Comparison of ENCODE assay signal across 1 cellular context in the genomic region with DNA sequence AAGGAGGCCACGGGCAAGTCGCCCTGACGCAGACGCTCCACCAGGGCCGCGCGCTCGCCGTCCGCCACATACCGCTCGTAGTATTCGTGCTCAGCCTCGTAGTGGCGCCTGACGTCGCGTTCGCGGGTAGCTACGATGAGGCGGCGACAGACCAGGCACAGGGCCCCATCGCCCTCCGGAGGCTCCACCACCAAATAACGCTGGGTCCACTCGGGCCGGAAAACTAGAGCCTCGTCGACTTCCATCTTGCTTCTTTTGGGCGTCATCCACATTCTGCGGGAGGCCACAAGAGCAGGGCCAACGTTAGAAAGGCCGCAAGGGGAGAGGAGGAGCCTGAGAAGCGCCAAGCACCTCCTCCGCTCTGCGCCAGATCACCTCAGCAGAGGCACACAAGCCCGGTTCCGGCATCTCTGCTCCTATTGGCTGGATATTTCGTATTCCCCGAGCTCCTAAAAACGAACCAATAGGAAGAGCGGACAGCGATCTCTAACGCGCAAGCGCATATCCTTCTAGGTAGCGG.
TF ChIP-seq lines count a peak whose summit lies in the region.

A gene (minus strand): TSS at position 326 of the 520 bp plus-strand sequence. CDS start 54 bp downstream, at position 272.

TF ChIP-seq in K562, 482 proteins besides CTCF, POLR2A, EP300 and RAD21 (continued from another document and continues in another):
- TF ChIP-seq, protein P1, sequence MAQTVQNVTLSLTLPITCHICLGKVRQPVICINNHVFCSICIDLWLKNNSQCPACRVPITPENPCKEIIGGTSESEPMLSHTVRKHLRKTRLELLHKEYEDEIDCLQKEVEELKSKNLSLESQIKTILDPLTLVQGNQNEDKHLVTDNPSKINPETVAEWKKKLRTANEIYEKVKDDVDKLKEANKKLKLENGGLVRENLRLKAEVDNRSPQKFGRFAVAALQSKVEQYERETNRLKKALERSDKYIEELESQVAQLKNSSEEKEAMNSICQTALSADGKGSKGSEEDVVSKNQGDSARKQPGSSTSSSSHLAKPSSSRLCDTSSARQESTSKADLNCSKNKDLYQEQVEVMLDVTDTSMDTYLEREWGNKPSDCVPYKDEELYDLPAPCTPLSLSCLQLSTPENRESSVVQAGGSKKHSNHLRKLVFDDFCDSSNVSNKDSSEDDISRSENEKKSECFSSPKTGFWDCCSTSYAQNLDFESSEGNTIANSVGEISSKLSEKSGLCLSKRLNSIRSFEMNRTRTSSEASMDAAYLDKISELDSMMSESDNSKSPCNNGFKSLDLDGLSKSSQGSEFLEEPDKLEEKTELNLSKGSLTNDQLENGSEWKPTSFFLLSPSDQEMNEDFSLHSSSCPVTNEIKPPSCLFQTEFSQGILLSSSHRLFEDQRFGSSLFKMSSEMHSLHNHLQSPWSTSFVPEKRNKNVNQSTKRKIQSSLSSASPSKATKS (CRISPR knock-in tag; IDR thresholded peaks at IDR 0.05): no peak
- TF ChIP-seq, protein P2, sequence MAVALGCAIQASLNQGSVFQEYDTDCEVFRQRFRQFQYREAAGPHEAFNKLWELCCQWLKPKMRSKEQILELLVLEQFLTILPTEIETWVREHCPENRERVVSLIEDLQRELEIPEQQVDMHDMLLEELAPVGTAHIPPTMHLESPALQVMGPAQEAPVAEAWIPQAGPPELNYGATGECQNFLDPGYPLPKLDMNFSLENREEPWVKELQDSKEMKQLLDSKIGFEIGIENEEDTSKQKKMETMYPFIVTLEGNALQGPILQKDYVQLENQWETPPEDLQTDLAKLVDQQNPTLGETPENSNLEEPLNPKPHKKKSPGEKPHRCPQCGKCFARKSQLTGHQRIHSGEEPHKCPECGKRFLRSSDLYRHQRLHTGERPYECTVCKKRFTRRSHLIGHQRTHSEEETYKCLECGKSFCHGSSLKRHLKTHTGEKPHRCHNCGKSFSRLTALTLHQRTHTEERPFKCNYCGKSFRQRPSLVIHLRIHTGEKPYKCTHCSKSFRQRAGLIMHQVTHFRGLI (CRISPR knock-in tag; IDR thresholded peaks at IDR 0.05): no peak
- peak; percentile 91 to 93 for TF ChIP-seq NRF1 (conservative IDR thresholded peaks at IDR 0.05 in 1 of 2, IDR thresholded peaks at IDR 0.05 in 1 of 2)
- TF ChIP-seq FIP1L1 (IDR thresholded peaks at IDR 0.05; ENCODE audit: low read depth, low read length, poor library complexity, severe bottlenecking): peak; percentile 78
- TF ChIP-seq RBM25 (IDR thresholded peaks at IDR 0.05; ENCODE audit: low read depth, low read length, severe bottlenecking): no peak
- TF ChIP-seq ZNF354B (CRISPR knock-in tag; IDR thresholded peaks at IDR 0.05): no peak
- TF ChIP-seq ZNF174 (CRISPR knock-in tag; IDR thresholded peaks at IDR 0.05): no peak
- no peak for TF ChIP-seq YBX1 (IDR thresholded peaks at IDR 0.05)
- TF ChIP-seq CTBP1 (IDR thresholded peaks at IDR 0.05; ENCODE audit: borderline replicate concordance): peak; percentile 79
- no peak for TF ChIP-seq ZBTB8A (IDR thresholded peaks at IDR 0.05; ENCODE audit: partially characterized antibody)
- no peak for TF ChIP-seq ATF1 (CRISPR knock-in tag; IDR thresholded peaks at IDR 0.05)
- no peak for TF ChIP-seq ATF1 (tag; IDR thresholded peaks at IDR 0.05)
- TF ChIP-seq, protein P3, sequence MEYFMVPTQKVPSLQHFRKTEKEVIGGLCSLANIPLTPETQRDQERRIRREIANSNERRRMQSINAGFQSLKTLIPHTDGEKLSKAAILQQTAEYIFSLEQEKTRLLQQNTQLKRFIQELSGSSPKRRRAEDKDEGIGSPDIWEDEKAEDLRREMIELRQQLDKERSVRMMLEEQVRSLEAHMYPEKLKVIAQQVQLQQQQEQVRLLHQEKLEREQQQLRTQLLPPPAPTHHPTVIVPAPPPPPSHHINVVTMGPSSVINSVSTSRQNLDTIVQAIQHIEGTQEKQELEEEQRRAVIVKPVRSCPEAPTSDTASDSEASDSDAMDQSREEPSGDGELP (CRISPR knock-in tag; IDR thresholded peaks at IDR 0.05; ENCODE audit: borderline replicate concordance): no peak
- peak; percentile 71; the same call in 1 of the 2 replicates for TF ChIP-seq ZNF263 (CRISPR knock-in tag; IDR thresholded peaks at IDR 0.05; ENCODE audit: borderline replicate concordance)
- peak; percentile 51 for TF ChIP-seq NFE2 (IDR thresholded peaks at IDR 0.05; ENCODE audit: low read depth)
- peak; percentile 91 for TF ChIP-seq POLR2H (tag; IDR thresholded peaks at IDR 0.05; ENCODE audit: low read depth)
- no peak for TF ChIP-seq ZNF311 (CRISPR knock-in tag; IDR thresholded peaks at IDR 0.05)
- peak; percentile 67; the same call in 1 of the 2 replicates for TF ChIP-seq FOXJ2 (tag; IDR thresholded peaks at IDR 0.05)
- peak; percentile 74 for TF ChIP-seq DMBX1 (CRISPR knock-in tag; IDR thresholded peaks at IDR 0.05; ENCODE audit: borderline replicate concordance)
- no peak for TF ChIP-seq STAT5A (IDR thresholded peaks at IDR 0.05; ENCODE audit: borderline replicate concordance, low read length)
- TF ChIP-seq RHOXF2B (CRISPR knock-in tag; conservative IDR thresholded peaks at IDR 0.05): 0 out of 2 replicates have a peak, but pooled peaks have one; percentile 44
- TF ChIP-seq CCAR2 (IDR thresholded peaks at IDR 0.05; ENCODE audit: low read depth, low read length): no peak
- TF ChIP-seq ZKSCAN3 (CRISPR knock-in tag; IDR thresholded peaks at IDR 0.05): no peak
- no peak for TF ChIP-seq KAT8 (IDR thresholded peaks at IDR 0.05; ENCODE audit: low read depth)
- peak; percentile 88 for TF ChIP-seq NFRKB (IDR thresholded peaks at IDR 0.05; ENCODE audit: low read depth)
- TF ChIP-seq FUS (optimal IDR thresholded peaks at IDR 0.05; ENCODE audit: low read depth, low read length): no peak
- peak; percentile 91 for TF ChIP-seq HNRNPLL (IDR thresholded peaks at IDR 0.05; ENCODE audit: low read depth, low read length, poor library complexity, severe bottlenecking)
- TF ChIP-seq, protein P4, sequence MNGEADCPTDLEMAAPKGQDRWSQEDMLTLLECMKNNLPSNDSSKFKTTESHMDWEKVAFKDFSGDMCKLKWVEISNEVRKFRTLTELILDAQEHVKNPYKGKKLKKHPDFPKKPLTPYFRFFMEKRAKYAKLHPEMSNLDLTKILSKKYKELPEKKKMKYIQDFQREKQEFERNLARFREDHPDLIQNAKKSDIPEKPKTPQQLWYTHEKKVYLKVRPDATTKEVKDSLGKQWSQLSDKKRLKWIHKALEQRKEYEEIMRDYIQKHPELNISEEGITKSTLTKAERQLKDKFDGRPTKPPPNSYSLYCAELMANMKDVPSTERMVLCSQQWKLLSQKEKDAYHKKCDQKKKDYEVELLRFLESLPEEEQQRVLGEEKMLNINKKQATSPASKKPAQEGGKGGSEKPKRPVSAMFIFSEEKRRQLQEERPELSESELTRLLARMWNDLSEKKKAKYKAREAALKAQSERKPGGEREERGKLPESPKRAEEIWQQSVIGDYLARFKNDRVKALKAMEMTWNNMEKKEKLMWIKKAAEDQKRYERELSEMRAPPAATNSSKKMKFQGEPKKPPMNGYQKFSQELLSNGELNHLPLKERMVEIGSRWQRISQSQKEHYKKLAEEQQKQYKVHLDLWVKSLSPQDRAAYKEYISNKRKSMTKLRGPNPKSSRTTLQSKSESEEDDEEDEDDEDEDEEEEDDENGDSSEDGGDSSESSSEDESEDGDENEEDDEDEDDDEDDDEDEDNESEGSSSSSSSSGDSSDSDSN (IDR thresholded peaks at IDR 0.05; ENCODE audit: borderline replicate concordance in 1 of 2, low read depth in 2 of 2, low read length in 2 of 2): peak; percentile 54 to 94; a peak in 3 of 4 replicates
- TF ChIP-seq RBM14 (IDR thresholded peaks at IDR 0.05; ENCODE audit: borderline replicate concordance, insufficient read depth, low read depth, low read length): 0 out of 2 replicates have a peak, but pooled peaks have one; percentile 60
- TF ChIP-seq, protein P5, sequence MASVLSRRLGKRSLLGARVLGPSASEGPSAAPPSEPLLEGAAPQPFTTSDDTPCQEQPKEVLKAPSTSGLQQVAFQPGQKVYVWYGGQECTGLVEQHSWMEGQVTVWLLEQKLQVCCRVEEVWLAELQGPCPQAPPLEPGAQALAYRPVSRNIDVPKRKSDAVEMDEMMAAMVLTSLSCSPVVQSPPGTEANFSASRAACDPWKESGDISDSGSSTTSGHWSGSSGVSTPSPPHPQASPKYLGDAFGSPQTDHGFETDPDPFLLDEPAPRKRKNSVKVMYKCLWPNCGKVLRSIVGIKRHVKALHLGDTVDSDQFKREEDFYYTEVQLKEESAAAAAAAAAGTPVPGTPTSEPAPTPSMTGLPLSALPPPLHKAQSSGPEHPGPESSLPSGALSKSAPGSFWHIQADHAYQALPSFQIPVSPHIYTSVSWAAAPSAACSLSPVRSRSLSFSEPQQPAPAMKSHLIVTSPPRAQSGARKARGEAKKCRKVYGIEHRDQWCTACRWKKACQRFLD (CRISPR knock-in tag; IDR thresholded peaks at IDR 0.05): 0 out of 2 replicates have a peak, but pooled peaks have one; percentile 50
- no peak for TF ChIP-seq MBD2 (IDR thresholded peaks at IDR 0.05; ENCODE audit: borderline replicate concordance, low read depth)
- TF ChIP-seq PTRF (tag; IDR thresholded peaks at IDR 0.05): no peak
- no peak for TF ChIP-seq ZNF3 (CRISPR knock-in tag; IDR thresholded peaks at IDR 0.05)
- no peak; the same call in 1 of the 2 replicates for TF ChIP-seq LARP7 (IDR thresholded peaks at IDR 0.05)
- TF ChIP-seq GABPB1 (CRISPR knock-in tag; IDR thresholded peaks at IDR 0.05): no peak
- TF ChIP-seq, protein P6, sequence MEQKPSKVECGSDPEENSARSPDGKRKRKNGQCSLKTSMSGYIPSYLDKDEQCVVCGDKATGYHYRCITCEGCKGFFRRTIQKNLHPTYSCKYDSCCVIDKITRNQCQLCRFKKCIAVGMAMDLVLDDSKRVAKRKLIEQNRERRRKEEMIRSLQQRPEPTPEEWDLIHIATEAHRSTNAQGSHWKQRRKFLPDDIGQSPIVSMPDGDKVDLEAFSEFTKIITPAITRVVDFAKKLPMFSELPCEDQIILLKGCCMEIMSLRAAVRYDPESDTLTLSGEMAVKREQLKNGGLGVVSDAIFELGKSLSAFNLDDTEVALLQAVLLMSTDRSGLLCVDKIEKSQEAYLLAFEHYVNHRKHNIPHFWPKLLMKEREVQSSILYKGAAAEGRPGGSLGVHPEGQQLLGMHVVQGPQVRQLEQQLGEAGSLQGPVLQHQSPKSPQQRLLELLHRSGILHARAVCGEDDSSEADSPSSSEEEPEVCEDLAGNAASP (IDR thresholded peaks at IDR 0.05): no peak
- TF ChIP-seq NCOA2 (IDR thresholded peaks at IDR 0.05; ENCODE audit: partially characterized antibody in 2 of 2): no peak
- TF ChIP-seq TRIM28 (IDR thresholded peaks at IDR 0.05): no peak
- no peak for TF ChIP-seq SRSF9 (IDR thresholded peaks at IDR 0.05; ENCODE audit: borderline replicate concordance, low read depth, low read length)
- no peak for TF ChIP-seq ZC3H11A (IDR thresholded peaks at IDR 0.05; ENCODE audit: low read depth, low read length)
- TF ChIP-seq, protein P7, sequence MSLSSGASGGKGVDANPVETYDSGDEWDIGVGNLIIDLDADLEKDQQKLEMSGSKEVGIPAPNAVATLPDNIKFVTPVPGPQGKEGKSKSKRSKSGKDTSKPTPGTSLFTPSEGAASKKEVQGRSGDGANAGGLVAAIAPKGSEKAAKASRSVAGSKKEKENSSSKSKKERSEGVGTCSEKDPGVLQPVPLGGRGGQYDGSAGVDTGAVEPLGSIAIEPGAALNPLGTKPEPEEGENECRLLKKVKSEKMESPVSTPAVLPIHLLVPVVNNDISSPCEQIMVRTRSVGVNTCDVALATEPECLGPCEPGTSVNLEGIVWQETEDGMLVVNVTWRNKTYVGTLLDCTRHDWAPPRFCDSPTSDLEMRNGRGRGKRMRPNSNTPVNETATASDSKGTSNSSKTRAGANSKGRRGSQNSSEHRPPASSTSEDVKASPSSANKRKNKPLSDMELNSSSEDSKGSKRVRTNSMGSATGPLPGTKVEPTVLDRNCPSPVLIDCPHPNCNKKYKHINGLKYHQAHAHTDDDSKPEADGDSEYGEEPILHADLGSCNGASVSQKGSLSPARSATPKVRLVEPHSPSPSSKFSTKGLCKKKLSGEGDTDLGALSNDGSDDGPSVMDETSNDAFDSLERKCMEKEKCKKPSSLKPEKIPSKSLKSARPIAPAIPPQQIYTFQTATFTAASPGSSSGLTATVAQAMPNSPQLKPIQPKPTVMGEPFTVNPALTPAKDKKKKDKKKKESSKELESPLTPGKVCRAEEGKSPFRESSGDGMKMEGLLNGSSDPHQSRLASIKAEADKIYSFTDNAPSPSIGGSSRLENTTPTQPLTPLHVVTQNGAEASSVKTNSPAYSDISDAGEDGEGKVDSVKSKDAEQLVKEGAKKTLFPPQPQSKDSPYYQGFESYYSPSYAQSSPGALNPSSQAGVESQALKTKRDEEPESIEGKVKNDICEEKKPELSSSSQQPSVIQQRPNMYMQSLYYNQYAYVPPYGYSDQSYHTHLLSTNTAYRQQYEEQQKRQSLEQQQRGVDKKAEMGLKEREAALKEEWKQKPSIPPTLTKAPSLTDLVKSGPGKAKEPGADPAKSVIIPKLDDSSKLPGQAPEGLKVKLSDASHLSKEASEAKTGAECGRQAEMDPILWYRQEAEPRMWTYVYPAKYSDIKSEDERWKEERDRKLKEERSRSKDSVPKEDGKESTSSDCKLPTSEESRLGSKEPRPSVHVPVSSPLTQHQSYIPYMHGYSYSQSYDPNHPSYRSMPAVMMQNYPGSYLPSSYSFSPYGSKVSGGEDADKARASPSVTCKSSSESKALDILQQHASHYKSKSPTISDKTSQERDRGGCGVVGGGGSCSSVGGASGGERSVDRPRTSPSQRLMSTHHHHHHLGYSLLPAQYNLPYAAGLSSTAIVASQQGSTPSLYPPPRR (CRISPR knock-in tag; IDR thresholded peaks at IDR 0.05; ENCODE audit: borderline replicate concordance): no peak
- TF ChIP-seq ZC3H4 (CRISPR knock-in tag; IDR thresholded peaks at IDR 0.05; ENCODE audit: borderline replicate concordance): no peak; the same call in 1 of the 2 replicates
- peak; percentile 65 for TF ChIP-seq RBBP5 (IDR thresholded peaks at IDR 0.05; ENCODE audit: borderline replicate concordance, insufficient read depth, low read length, poor library complexity, severe bottlenecking)
- TF ChIP-seq ZNF316 (IDR thresholded peaks at IDR 0.05): no peak
- no peak for TF ChIP-seq RBM39 (optimal IDR thresholded peaks at IDR 0.05; ENCODE audit: low read depth, low read length)
- TF ChIP-seq, protein P8, sequence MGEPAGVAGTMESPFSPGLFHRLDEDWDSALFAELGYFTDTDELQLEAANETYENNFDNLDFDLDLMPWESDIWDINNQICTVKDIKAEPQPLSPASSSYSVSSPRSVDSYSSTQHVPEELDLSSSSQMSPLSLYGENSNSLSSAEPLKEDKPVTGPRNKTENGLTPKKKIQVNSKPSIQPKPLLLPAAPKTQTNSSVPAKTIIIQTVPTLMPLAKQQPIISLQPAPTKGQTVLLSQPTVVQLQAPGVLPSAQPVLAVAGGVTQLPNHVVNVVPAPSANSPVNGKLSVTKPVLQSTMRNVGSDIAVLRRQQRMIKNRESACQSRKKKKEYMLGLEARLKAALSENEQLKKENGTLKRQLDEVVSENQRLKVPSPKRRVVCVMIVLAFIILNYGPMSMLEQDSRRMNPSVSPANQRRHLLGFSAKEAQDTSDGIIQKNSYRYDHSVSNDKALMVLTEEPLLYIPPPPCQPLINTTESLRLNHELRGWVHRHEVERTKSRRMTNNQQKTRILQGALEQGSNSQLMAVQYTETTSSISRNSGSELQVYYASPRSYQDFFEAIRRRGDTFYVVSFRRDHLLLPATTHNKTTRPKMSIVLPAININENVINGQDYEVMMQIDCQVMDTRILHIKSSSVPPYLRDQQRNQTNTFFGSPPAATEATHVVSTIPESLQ (CRISPR knock-in tag; IDR thresholded peaks at IDR 0.05): peak; percentile 90; the same call in 1 of the 2 replicates
- TF ChIP-seq HNRNPUL1 (IDR thresholded peaks at IDR 0.05; ENCODE audit: low read length): no peak
- TF ChIP-seq BRD4 (IDR thresholded peaks at IDR 0.05): peak; percentile 88; the same call in 1 of the 2 replicates
